ENCODE assay signal across 17 cellular contexts in genomic region chr3:31648286-31648968, GRCh38.
DNase-seq lines count a peak whose midpoint lies in the region; FAIRE-seq and TF ChIP-seq lines count a peak whose summit lies in the region.
"Had no signal": no experiment of that assay in that cellular context is flagged by ENCODE, and none has a peak within 500 bp of the region (broad histone marks: within the 10 kb centered on the region; RNA-seq: fewer than 3 reads in every experiment).

No MANE protein-coding gene starts in this region.

- CTCF ChIA-PET in Caco-2 (lab: Charles Lee) (no interaction called here), HEK293T (lab: Yijun Ruan, JAX) (no interaction called here)

- H3K27ac ChIP-seq in astrocyte (ENCODE audit: low read depth, low read length) (no peak overlapping the region), mesendoderm (ENCODE audit: low read depth, low read length) (no peak overlapping the region), neural progenitor cell (no peak overlapping the region)
- H3K27ac ChIP-seq: PC-9 had no signal

- H3K36me3 ChIP-seq in Caco-2 (ENCODE audit: control insufficient read depth, insufficient read depth, low read length) (peaks cover 9% of the 10 kb centered on the region), astrocyte (ENCODE audit: insufficient read depth, low read length) (peaks cover 16% of the 10 kb centered on the region), mesendoderm (ENCODE audit: control insufficient read depth, insufficient read depth, low read length) (peaks cover 13% of the 10 kb centered on the region), neural progenitor cell (no peaks in the 10 kb centered on the region)

- no peak overlapping the region for H3K23ac ChIP-seq in mesendoderm (ENCODE audit: low read length)

- H3K9ac ChIP-seq in astrocyte (ENCODE audit: low read length) (no peak overlapping the region), mesendoderm (ENCODE audit: low read length) (no peak overlapping the region), neural progenitor cell (no peak overlapping the region)
- H3K9ac ChIP-seq: SK-N-SH had no signal

- POLR2A ChIA-PET in Caco-2 (lab: Charles Lee) = no interaction called here
- POLR2A ChIA-PET in HEK293T (lab: Yijun Ruan, JAX) = no interaction called here

- H3K9me3 Mint-ChIP-seq in Caco-2 (ENCODE audit: unreplicated experiment) (peaks cover 61% of the 10 kb centered on the region), astrocyte (ENCODE audit: unreplicated experiment) (peaks cover 36% of the 10 kb centered on the region), neural progenitor cell (peaks cover 67% of the 10 kb centered on the region)

- no peaks in the 10 kb centered on the region for H3K27me3 Mint-ChIP-seq in Caco-2 (ENCODE audit: insufficient read depth, unreplicated experiment)
- no peaks in the 10 kb centered on the region for H3K27me3 Mint-ChIP-seq in astrocyte (ENCODE audit: low read depth, unreplicated experiment)
- no peaks in the 10 kb centered on the region for H3K27me3 Mint-ChIP-seq in neural progenitor cell (ENCODE audit: insufficient read depth, low read depth)
- H3K27me3 Mint-ChIP-seq: CD4-positive, alpha-beta memory T cell had no signal

- H2AK5ac ChIP-seq in mesendoderm (ENCODE audit: low read length) = no peak overlapping the region

- no peak for FAIRE-seq in astrocyte (lab: Jason Lieb, UNC)

- no peak overlapping the region for H3K56ac ChIP-seq in mesendoderm (ENCODE audit: low read length)

- BruUV-seq in Caco-2 (replicated peaks; lab: Mats Ljungman, UMichigan) = no TSS peak

- H3K79me1 ChIP-seq in mesendoderm (ENCODE audit: low read length) = no peaks in the 10 kb centered on the region

- H2BK5ac ChIP-seq in mesendoderm (ENCODE audit: low read length) = no peak overlapping the region

- H3F3A ChIP-seq in neural progenitor cell (ENCODE audit: low read depth) = no peaks in the 10 kb centered on the region

- no peak overlapping the region for H4K8ac ChIP-seq in mesendoderm (ENCODE audit: low read depth, low read length)

- H2BK15ac ChIP-seq in mesendoderm (replicated peaks; ENCODE audit: low read depth) = no peak overlapping the region

- no peak overlapping the region for H3K18ac ChIP-seq in mesendoderm (ENCODE audit: low read length)

- H3K4me3 ChIP-seq in Caco-2 (ENCODE audit: low read depth, low read length) = no peak overlapping the region
- H3K4me3 ChIP-seq in astrocyte (ENCODE audit: insufficient read depth, low read depth, low read length) = no peak overlapping the region
- peak overlapping the region; percentile 12 for H3K4me3 ChIP-seq in mesendoderm (ENCODE audit: low read length)
- no peak overlapping the region for H3K4me3 ChIP-seq in neural progenitor cell
- H3K4me3 ChIP-seq: HAP-1, PC-9 had no signal

- no peak overlapping the region for H3K4ac ChIP-seq in mesendoderm (ENCODE audit: low read depth, low read length)

- no peak overlapping the region for H4K5ac ChIP-seq in mesendoderm (ENCODE audit: low read length)

- no peak overlapping the region for H3K4me3 Mint-ChIP-seq in Caco-2 (ENCODE audit: unreplicated experiment)
- H3K4me3 Mint-ChIP-seq in astrocyte (ENCODE audit: unreplicated experiment) = peak overlapping the region; percentile 21
- no peak overlapping the region for H3K4me3 Mint-ChIP-seq in neural progenitor cell

- intact Hi-C loops in Caco-2 (cut with micrococcal nuclease; ENCODE audit: unreplicated experiment) = no loop called here

- H3K9me3 ChIP-seq in Caco-2 (peaks cover 36% of the 10 kb centered on the region), astrocyte (ENCODE audit: insufficient read depth, low read depth, low read length) (peaks cover 14% of the 10 kb centered on the region), neural progenitor cell (ENCODE audit: low read depth) (peaks cover 20% of the 10 kb centered on the region)
- H3K9me3 ChIP-seq: HAP-1 had no signal

- H4K20me1 ChIP-seq in astrocyte (ENCODE audit: insufficient read depth, low read length) (no peaks in the 10 kb centered on the region), neural progenitor cell (ENCODE audit: low read depth) (no peaks in the 10 kb centered on the region)

- H3K27me3 ChIP-seq in Caco-2 (replicated peaks; ENCODE audit: control insufficient read depth, insufficient read depth, low read length) (no peaks in the 10 kb centered on the region), astrocyte (ENCODE audit: insufficient read depth, low read length) (no peaks in the 10 kb centered on the region), mesendoderm (ENCODE audit: insufficient read depth, low read length, poor library complexity) (no peaks in the 10 kb centered on the region), neural progenitor cell (no peaks in the 10 kb centered on the region)

- H3K4me1 Mint-ChIP-seq in Caco-2 (ENCODE audit: low read depth, unreplicated experiment) (no peaks in the 10 kb centered on the region), astrocyte (ENCODE audit: low read depth, unreplicated experiment) (no peaks in the 10 kb centered on the region), neural progenitor cell (no peaks in the 10 kb centered on the region)

- H2AFZ ChIP-seq in astrocyte (ENCODE audit: low read depth, low read length) (no peak overlapping the region), neural progenitor cell (replicated peaks) (no peak overlapping the region)
- H2AFZ ChIP-seq: PC-9 had no signal

- H3K36me3 Mint-ChIP-seq in Caco-2 (ENCODE audit: insufficient read depth, unreplicated experiment) = peaks cover 86% of the 10 kb centered on the region
- H3K36me3 Mint-ChIP-seq in astrocyte (ENCODE audit: low read depth, unreplicated experiment) = peaks cover 51% of the 10 kb centered on the region
- H3K36me3 Mint-ChIP-seq in neural progenitor cell = peaks cover 50% of the 10 kb centered on the region

- H3K4me1 ChIP-seq in Caco-2 = no peaks in the 10 kb centered on the region
- H3K4me1 ChIP-seq in astrocyte (ENCODE audit: insufficient read depth, low read length) = no peaks in the 10 kb centered on the region
- no peaks in the 10 kb centered on the region for H3K4me1 ChIP-seq in mesendoderm (ENCODE audit: control insufficient read depth, low read depth, low read length)
- no peaks in the 10 kb centered on the region for H3K4me1 ChIP-seq in neural progenitor cell
- H3K4me1 ChIP-seq: HAP-1 had no signal

- no peak overlapping the region for H2BK120ac ChIP-seq in mesendoderm (ENCODE audit: low read depth, low read length)

- WGBS in mesendoderm (ENCODE audit: extremely low coverage, insufficient coverage, low lambda C conversion rate) = no CpG with 5 or more reads among the region's 4 CpGs

- TF ChIP-seq CTCF in Caco-2 (IDR thresholded peaks at IDR 0.05; ENCODE audit: insufficient read depth in 1 of 2, low read depth in 1 of 2, low read length in 1 of 2, severe bottlenecking in 1 of 2, unreplicated experiment in 1 of 2) (no peak), astrocyte (IDR thresholded peaks at IDR 0.05; ENCODE audit: insufficient read depth, low read depth, low read length) (no peak), neural progenitor cell (IDR thresholded peaks at IDR 0.05) (no peak)

- H3K27ac Mint-ChIP-seq in Caco-2 (ENCODE audit: unreplicated experiment) (peak overlapping the region; percentile 48), astrocyte (ENCODE audit: unreplicated experiment) (no peak overlapping the region), neural progenitor cell (no peak overlapping the region)

- no peak for DNase-seq in Caco-2
- DNase-seq in HEK293T (ENCODE audit: extremely low spot score) = no peak
- DNase-seq in astrocyte (ENCODE audit: low read depth) = no peak
- DNase-seq in mesendoderm = no peak
- DNase-seq in neural progenitor cell (ENCODE audit: low spot score) = no peak
- DNase-seq in HUDEP-2 (lab: John Stamatoyannopoulos, UW; ENCODE audit: unreplicated experiment in 76 of 76) = no peak
- DNase-seq in NCI-H82 treated with DMSO at 0.1 percent for 48 hours (lab: John Stamatoyannopoulos, UW; ENCODE audit: unreplicated experiment) = no peak
- DNase-seq: CD4-positive, alpha-beta memory T cell; KBM-7; NCI-H1092; NCI-H2107; NCI-H226; NCI-H526 treated with DMSO at 0.1 percent for 48 hours; PC-9; Right ventricle myocardium superior; SK-N-SH had no signal

- no peak overlapping the region for H3K4me2 ChIP-seq in astrocyte (ENCODE audit: low read length)
- no peak overlapping the region for H3K4me2 ChIP-seq in mesendoderm (ENCODE audit: low read length)
- H3K4me2 ChIP-seq in neural progenitor cell = no peak overlapping the region
- H3K4me2 ChIP-seq: PC-9, SK-N-SH had no signal

- H3K79me2 ChIP-seq in astrocyte (ENCODE audit: insufficient read depth, low read length) (no peaks in the 10 kb centered on the region), mesendoderm (ENCODE audit: control insufficient read depth, insufficient read depth, low read length) (no peaks in the 10 kb centered on the region), neural progenitor cell (ENCODE audit: low read depth) (no peaks in the 10 kb centered on the region)

TF ChIP-seq in HEK293T, 16 proteins besides CTCF, POLR2A, EP300 and RAD21:
- TF ChIP-seq SUZ12 (IDR thresholded peaks at IDR 0.05) (no peak), L3MBTL2 (conservative IDR thresholded peaks at IDR 0.05) (0 out of 2 replicates have a peak, but pooled peaks have one; percentile 10)
